ENCODE assay signal across 15 cellular contexts in genomic region chr12:109753959-109754358, GRCh38.
"Had no signal": no experiment of that assay in that cellular context is flagged by ENCODE, and none has a peak within 500 bp of the region (broad histone marks: within the 10 kb centered on the region; RNA-seq: fewer than 3 reads in every experiment).

No MANE protein-coding gene starts in this region.

- H3K36me3 ChIP-seq: ascending aorta, colonic mucosa, right lobe of liver, transverse colon, uterus had no signal

- H3K27ac ChIP-seq: ascending aorta, colonic mucosa, parathyroid adenoma, right lobe of liver, transverse colon, uterus had no signal

- H3K9me3 ChIP-seq: colonic mucosa, right lobe of liver, uterus had no signal

- H3K4me3 ChIP-seq: ascending aorta, colonic mucosa, right lobe of liver, transverse colon, uterus had no signal

- H2AFZ ChIP-seq: parathyroid adenoma had no signal

- FAIRE-seq: small intestine had no signal

- H3K27me3 ChIP-seq: ascending aorta, colonic mucosa, right lobe of liver, transverse colon, uterus had no signal

- H3K4me1 ChIP-seq: ascending aorta, colonic mucosa, parathyroid adenoma, right lobe of liver, transverse colon, uterus had no signal

- H3K79me2 ChIP-seq: parathyroid adenoma had no signal

- DNase-seq: activated CD4-positive, alpha-beta memory T cell treated with anti-CD3 and anti-CD28 coated beads for 36 hours; activated CD4-positive, alpha-beta T cell treated with anti-CD3 and anti-CD28 coated beads for 48 hours; activated T-cell treated with anti-CD3 and anti-CD28 coated beads, Interleukin-2, amount 50 U/mL, for 48 hours; colonic mucosa; nephron progenitor cell; small intestine; stimulated activated CD4-positive, alpha-beta T cell treated with anti-CD3 and anti-CD28 coated beads, Interleukin-15, amount 100 ng/mL, for 24 hours; T1000; transverse colon had no signal

- ATAC-seq: activated naive CD4-positive, alpha-beta T cell treated with anti-CD3 and anti-CD28 coated beads, Interleukin-2, amount 50 U/mL, for 72 hours; right lobe of liver; stimulated activated memory B cell treated with anti-CD40 and anti-IgM and Interleukin-4, amounts not matched to agents 10 μg/mL and 1 μg/mL and 100 μg/mL, for 72 hours had no signal

- H3K9ac ChIP-seq: parathyroid adenoma had no signal
